In genomic region chr19:42229855-42230331, GRCh38 we compare ENCODE assay signal across 9 cellular contexts. TPM values are rescaled to one million over a fixed set of nuclear protein-coding genes. Genes with fewer than 3 reads are reported as not detected.
DNase-seq lines count a peak whose midpoint lies in the region; ATAC-seq and TF ChIP-seq lines count a peak whose summit lies in the region.
"Had no signal": no experiment of that assay in that cellular context is flagged by ENCODE, and none has a peak within 500 bp of the region (broad histone marks: within the 10 kb centered on the region; RNA-seq: fewer than 3 reads in every experiment).

No MANE protein-coding gene starts in this region.

- H3K4me1 ChIP-seq in HEK293 (ENCODE audit: control insufficient read depth, insufficient read depth, low read length), result no peaks in the 10 kb centered on the region

- peaks cover 27% of the 10 kb centered on the region for H3K4me1 Mint-ChIP-seq in activated CD8-positive, alpha-beta T cell treated with anti-CD3 and anti-CD28 coated beads for 36 hours (ENCODE audit: low read depth)
- peaks cover 21% of the 10 kb centered on the region for H3K4me1 Mint-ChIP-seq in nephron progenitor cell

- H3K9me3 Mint-ChIP-seq in activated CD8-positive, alpha-beta T cell treated with anti-CD3 and anti-CD28 coated beads for 36 hours, result no peaks in the 10 kb centered on the region
- no peaks in the 10 kb centered on the region for H3K9me3 Mint-ChIP-seq in nephron progenitor cell
- H3K9me3 Mint-ChIP-seq: H9 had no signal

- peak overlapping the region; percentile 34; the same call in 1 of the 2 replicates for H3K27ac ChIP-seq in HEK293 (ENCODE audit: extremely low read depth, low read depth, low read length)
- H3K27ac ChIP-seq in caudate nucleus (ENCODE audit: low read depth, low read length), result no peak overlapping the region

- H3K27me3 Mint-ChIP-seq in activated CD8-positive, alpha-beta T cell treated with anti-CD3 and anti-CD28 coated beads for 36 hours, result no peaks in the 10 kb centered on the region
- H3K27me3 Mint-ChIP-seq in nephron progenitor cell (ENCODE audit: low read depth, poor library complexity), result peaks cover 4% of the 10 kb centered on the region

- POLR2A ChIA-PET in HEK293 (lab: Yijun Ruan, JAX), result interaction anchor here (0.6 to 3.9 kb wide), 6 partner anchors 9 to 152 kb away, joined by 3 to 32 read pairs (median 8); partner anchors contain the start of genes DEDD2, GSK3A and ZNF526
- POLR2A ChIA-PET in activated CD8-positive, alpha-beta T cell treated with anti-CD3 and anti-CD28 coated beads for 36 hours (lab: Charles Lee), result interaction anchor here (1.2 to 17.2 kb wide), 2 partner anchors 10 to 14 kb away, joined by 4 to 195 read pairs; partner anchors contain the start of gene GSK3A

- TF ChIP-seq CTCF in HEK293 (tag by site-specific recombination; IDR thresholded peaks at IDR 0.05) (no peak), nephron progenitor cell (IDR thresholded peaks at IDR 0.05) (no peak)
- TF ChIP-seq CTCF in activated CD8-positive, alpha-beta T cell treated with anti-CD3 and anti-CD28 coated beads for 36 hours (IDR thresholded peaks at IDR 0.05), result no peak

- no peak overlapping the region for H3K4me3 Mint-ChIP-seq in activated CD8-positive, alpha-beta T cell treated with anti-CD3 and anti-CD28 coated beads for 36 hours
- H3K4me3 Mint-ChIP-seq in nephron progenitor cell, result no peak overlapping the region
- H3K4me3 Mint-ChIP-seq: H9 had no signal

- ATAC-seq in activated CD8-positive, alpha-beta T cell treated with anti-CD3 and anti-CD28 coated beads for 36 hours, result no peak
- no peak for ATAC-seq in HG03442 (IDR thresholded peaks at IDR 0.05; ENCODE audit: unreplicated experiment)

- CTCF ChIA-PET in HEK293 (lab: Yijun Ruan, JAX), result interaction anchor here (0.6 to 2.6 kb wide), 6 partner anchors 9 to 121 kb away, joined by 3 to 11 read pairs (median 5); partner anchors contain the start of gene ZNF526
- CTCF ChIA-PET in activated CD8-positive, alpha-beta T cell treated with anti-CD3 and anti-CD28 coated beads for 36 hours (lab: Charles Lee), result interaction anchor here (1.1 to 1.9 kb wide), 4 partner anchors 8 to 50 kb away, joined by 3 to 6 read pairs (median 4); no protein-coding TSS in a partner anchor

- intact Hi-C loops in activated CD8-positive, alpha-beta T cell treated with anti-CD3 and anti-CD28 coated beads for 36 hours (cut with micrococcal nuclease), result no loop called here

- no peak for DNase-seq in activated CD8-positive, alpha-beta T cell treated with anti-CD3 and anti-CD28 coated beads for 36 hours
- DNase-seq in nephron progenitor cell (no peak), caudate nucleus (lab: John Stamatoyannopoulos, UW) (no peak)
- DNase-seq: activated CD8-positive, alpha-beta memory T cell treated with anti-CD3 and anti-CD28 coated beads, Interleukin-2, amount 50 U/mL, for 48 hours; H9; midbrain; stimulated activated CD4-positive, alpha-beta T cell treated with anti-CD3 and anti-CD28 coated beads, Interleukin-4, amount 100 ng/mL, for 4 hours had no signal

- H3K4me3 ChIP-seq in HEK293 (ENCODE audit: low read depth, low read length), result no peak overlapping the region

- peaks cover 51% of the 10 kb centered on the region for H3K36me3 Mint-ChIP-seq in activated CD8-positive, alpha-beta T cell treated with anti-CD3 and anti-CD28 coated beads for 36 hours (ENCODE audit: low read depth)
- H3K36me3 Mint-ChIP-seq in nephron progenitor cell (ENCODE audit: low read depth), result peaks cover 62% of the 10 kb centered on the region

- H3K36me3 ChIP-seq in HEK293 (ENCODE audit: control insufficient read depth in 2 of 2, insufficient read depth in 1 of 2, low read length in 2 of 2), result peaks cover 82 to 95% of the 10 kb centered on the region in 2 experiments

- H3K9me3 ChIP-seq in HEK293 (ENCODE audit: control insufficient read depth, insufficient read depth, low read depth, low read length), result no peaks in the 10 kb centered on the region

- peak overlapping the region; percentile 83 for H3K27ac Mint-ChIP-seq in activated CD8-positive, alpha-beta T cell treated with anti-CD3 and anti-CD28 coated beads for 36 hours
- H3K27ac Mint-ChIP-seq in nephron progenitor cell, result peak overlapping the region; percentile 95

TF ChIP-seq in HEK293, 187 proteins besides CTCF, POLR2A, EP300 and RAD21 (continues in another document):
- TF ChIP-seq ZNF747 (tag by site-specific recombination; IDR thresholded peaks at IDR 0.05) (no peak), SP2 (tag by site-specific recombination; IDR thresholded peaks at IDR 0.05) (peak; percentile 45), ZNF335 (tag by site-specific recombination; conservative IDR thresholded peaks at IDR 0.05) (no peak), SP3 (tag by site-specific recombination; IDR thresholded peaks at IDR 0.05) (no peak; the same call in 1 of the 2 replicates), ZNF114 (tag by site-specific recombination; IDR thresholded peaks at IDR 0.05) (no peak), ZNF274 (IDR thresholded peaks at IDR 0.05; ENCODE audit: low read length) (no peak), ZNF274 (tag by site-specific recombination; IDR thresholded peaks at IDR 0.05; ENCODE audit: borderline replicate concordance) (no peak), GFI1B (tag by site-specific recombination; IDR thresholded peaks at IDR 0.05) (no peak), YY1 (tag by site-specific recombination; IDR thresholded peaks at IDR 0.05) (no peak), BCL11A (tag by site-specific recombination; IDR thresholded peaks at IDR 0.05; ENCODE audit: low read depth) (no peak), ZNF449 (tag by site-specific recombination; IDR thresholded peaks at IDR 0.05) (peak; percentile 50; the same call in 1 of the 2 replicates), KLF16 (tag by site-specific recombination; IDR thresholded peaks at IDR 0.05) (no peak), ZNF366 (tag by site-specific recombination; conservative IDR thresholded peaks at IDR 0.05) (0 out of 2 replicates have a peak, but pooled peaks have one; percentile 11), ZNF548 (tag by site-specific recombination; IDR thresholded peaks at IDR 0.05) (no peak), ZNF600 (tag by site-specific recombination; IDR thresholded peaks at IDR 0.05) (no peak), ZNF555 (tag by site-specific recombination; conservative IDR thresholded peaks at IDR 0.05) (no peak), ZNF677 (tag by site-specific recombination; IDR thresholded peaks at IDR 0.05) (no peak), SCRT1 (tag by site-specific recombination; IDR thresholded peaks at IDR 0.05; ENCODE audit: borderline replicate concordance) (no peak), KLF10 (tag by site-specific recombination; IDR thresholded peaks at IDR 0.05) (no peak), ZNF404 (tag by site-specific recombination; IDR thresholded peaks at IDR 0.05) (no peak), ZNF416 (tag by site-specific recombination; IDR thresholded peaks at IDR 0.05) (no peak), OVOL3 (tag by site-specific recombination; IDR thresholded peaks at IDR 0.05) (no peak), ZNF302 (tag by site-specific recombination; IDR thresholded peaks at IDR 0.05; ENCODE audit: low read depth) (no peak), SCRT2 (tag by site-specific recombination; IDR thresholded peaks at IDR 0.05) (no peak), MZF1 (tag by site-specific recombination; IDR thresholded peaks at IDR 0.05; ENCODE audit: borderline replicate concordance) (peak; percentile 71; the same call in 1 of the 2 replicates), GLIS2 (tag by site-specific recombination; IDR thresholded peaks at IDR 0.05) (no peak), ZBTB17 (tag by site-specific recombination; IDR thresholded peaks at IDR 0.05) (peak; percentile 55; the same call in 1 of the 2 replicates), ZNF670 (tag by site-specific recombination; IDR thresholded peaks at IDR 0.05; ENCODE audit: low read depth) (no peak), ZNF146 (tag by site-specific recombination; IDR thresholded peaks at IDR 0.05) (no peak), GLI4 (tag by site-specific recombination; IDR thresholded peaks at IDR 0.05) (no peak), SP7 (tag by site-specific recombination; IDR thresholded peaks at IDR 0.05) (0 out of 2 replicates have a peak, but pooled peaks have one; percentile 11), ZBTB21 (tag by site-specific recombination; IDR thresholded peaks at IDR 0.05) (no peak), ZNF211 (tag by site-specific recombination; IDR thresholded peaks at IDR 0.05; ENCODE audit: low read depth) (no peak), ZNF776 (tag by site-specific recombination; IDR thresholded peaks at IDR 0.05; ENCODE audit: borderline replicate concordance) (no peak), ZNF223 (tag by site-specific recombination; IDR thresholded peaks at IDR 0.05) (no peak), ZNF324 (tag by site-specific recombination; IDR thresholded peaks at IDR 0.05) (no peak)

RNA-seq across cellular contexts. Expression of gene ZNF526, which starts 9.8 kb away (rescaled TPM):
- total RNA-seq in activated CD8-positive, alpha-beta T cell treated with anti-CD3 and anti-CD28 coated beads for 36 hours, result 10 to 100 TPM; 12.0 to 12.3 TPM

RNA-seq across cellular contexts. Expression of gene DEDD2, which starts 12.4 kb away (rescaled TPM):
- total RNA-seq in activated CD8-positive, alpha-beta T cell treated with anti-CD3 and anti-CD28 coated beads for 36 hours, result 10 to 100 TPM; 21.7 to 22.5 TPM

RNA-seq across cellular contexts. Expression of gene GSK3A, which starts 12.5 kb away (rescaled TPM):
- total RNA-seq in activated CD8-positive, alpha-beta T cell treated with anti-CD3 and anti-CD28 coated beads for 36 hours, result 10 to 100 TPM; 30.5 to 31.7 TPM

RNA-seq across cellular contexts. Expression of gene ERF, which starts 25.0 kb away (rescaled TPM):
- total RNA-seq in activated CD8-positive, alpha-beta T cell treated with anti-CD3 and anti-CD28 coated beads for 36 hours, result 10 to 100 TPM; 60.0 to 69.2 TPM

RNA-seq across cellular contexts. Expression of gene CIC, which starts 39.2 kb away (rescaled TPM):
- total RNA-seq in activated CD8-positive, alpha-beta T cell treated with anti-CD3 and anti-CD28 coated beads for 36 hours, result 10 to 100 TPM; 60.7 to 65.6 TPM
